ENCODE assay signal across 8 cellular contexts in genomic region chr2:74457129-74457548, GRCh38. TPM values are rescaled to one million over a fixed set of nuclear protein-coding genes. Genes with fewer than 3 reads are reported as not detected.
A peak's percentile ranks its signal among the peaks of the same experiment; 100 is the strongest.
DNase-seq lines count a peak whose midpoint lies in the region; ATAC-seq and TF ChIP-seq lines count a peak whose summit lies in the region.

No MANE protein-coding gene starts in this region.

- H3K79me2 ChIP-seq in MM.1S (ENCODE audit: low read length): peaks cover 23% of the 10 kb centered on the region

- H3K4me2 ChIP-seq in MM.1S (ENCODE audit: low read depth, low read length): peak overlapping the region; percentile 86

- no peaks in the 10 kb centered on the region for H3K9me3 ChIP-seq in MM.1S (replicated peaks; ENCODE audit: insufficient read depth, low read length)
- H3K9me3 ChIP-seq in colonic mucosa: no peaks in the 10 kb centered on the region

- no peaks in the 10 kb centered on the region for H3K36me3 Mint-ChIP-seq in natural killer cell

- TF ChIP-seq CTCF in MM.1S (IDR thresholded peaks at IDR 0.05; ENCODE audit: low read length) (no peak), colonic mucosa (IDR thresholded peaks at IDR 0.05) (no peak), natural killer cell (IDR thresholded peaks at IDR 0.05) (no peak)

- H3K9ac ChIP-seq in MM.1S (ENCODE audit: low read length) (peak overlapping the region; percentile 92), colonic mucosa (ENCODE audit: low read depth in 2 of 2, low read length in 2 of 2) (peak overlapping the region; percentile 94 to 98)

- no peaks in the 10 kb centered on the region for H3K27me3 Mint-ChIP-seq in natural killer cell (ENCODE audit: low read depth in 2 of 2)

- H3K27ac Mint-ChIP-seq in natural killer cell: peak overlapping the region; percentile 98 to 99

- H3K4me1 ChIP-seq in MM.1S (ENCODE audit: low read length) (peaks cover 22% of the 10 kb centered on the region), colonic mucosa (peaks cover 15% of the 10 kb centered on the region)

- H3K27ac ChIP-seq in MM.1S (ENCODE audit: low read length): peak overlapping the region; percentile 97
- H3K27ac ChIP-seq in colonic mucosa: peak overlapping the region; percentile 100

- H3K4me3 ChIP-seq in MM.1S (ENCODE audit: low read length): peak overlapping the region; percentile 86
- H3K4me3 ChIP-seq in colonic mucosa: peak overlapping the region; percentile 68

- H3K9me2 ChIP-seq in MM.1S (replicated peaks; ENCODE audit: insufficient read depth, low read length): no peaks in the 10 kb centered on the region

- H3K4me1 Mint-ChIP-seq in natural killer cell: peaks cover 68 to 85% of the 10 kb centered on the region in 2 donors

- H3K36me3 ChIP-seq in MM.1S (replicated peaks; ENCODE audit: insufficient read depth, low read length) (no peaks in the 10 kb centered on the region), colonic mucosa (no peaks in the 10 kb centered on the region)

- no peak for ATAC-seq in natural killer cell
- ATAC-seq in HG03095 (IDR thresholded peaks at IDR 0.05; ENCODE audit: unreplicated experiment): no peak

- H3K4me3 Mint-ChIP-seq in natural killer cell: peak overlapping the region; percentile 98

- no peaks in the 10 kb centered on the region for H3K9me3 Mint-ChIP-seq in natural killer cell

- H4K20me1 ChIP-seq in MM.1S (ENCODE audit: insufficient read depth, low read length): no peaks in the 10 kb centered on the region

- DNase-seq in DMS79 treated with DMSO at 0.1 percent for 48 hours (lab: John Stamatoyannopoulos, UW) (peak; percentile 76), MM.1S (no peak), colonic mucosa (peak; percentile 42), natural killer cell (no peak), inferior parietal cortex (ENCODE audit: extremely low spot score) (no peak), pons (ENCODE audit: low spot score) (no peak), NCI-H345 (lab: John Stamatoyannopoulos, UW) (no peak)

- H3F3A ChIP-seq in MM.1S (ENCODE audit: insufficient read depth, low read length): peaks cover 13% of the 10 kb centered on the region; the same call in 1 of the 2 replicates

- H2AFZ ChIP-seq in MM.1S (ENCODE audit: low read length): peak overlapping the region; percentile 85

- intact Hi-C loops in colonic mucosa (cut with DNase I): no loop called here
- intact Hi-C loops in natural killer cell (cut with micrococcal nuclease): loop anchor here (5.0 to 10.0 kb wide), 2 partner anchors 720 to 1222 kb away; partner anchors contain the start of genes CCT7, PRADC1 and TPRKB

- H3K27me3 ChIP-seq in MM.1S (replicated peaks; ENCODE audit: insufficient read depth, low read length) (no peaks in the 10 kb centered on the region), colonic mucosa (no peaks in the 10 kb centered on the region)

RNA-seq across cellular contexts. Expression of gene WBP1, which starts 1.1 kb away (rescaled TPM):
- total RNA-seq in colonic mucosa (10 to 100 TPM; 47.6 to 48.3 TPM), natural killer cell (10 to 100 TPM; 65.1 to 68.3 (median 65.4) TPM)

RNA-seq across cellular contexts. Expression of gene INO80B, which starts 2.3 kb away (rescaled TPM):
- total RNA-seq in colonic mucosa (10 to 100 TPM; 18.2 to 23.9 TPM), natural killer cell (10 to 100 TPM; 34.0 to 48.0 (median 37.7) TPM)

RNA-seq across cellular contexts. Expression of gene MOGS, which starts 8.0 kb away (rescaled TPM):
- total RNA-seq in colonic mucosa (10 to 100 TPM; 42.4 to 86.2 TPM), natural killer cell (10 to 100 TPM; 87.0 to 93.4 (median 91.5) TPM)

RNA-seq across cellular contexts. Expression of gene MRPL53, which starts 15.3 kb away (rescaled TPM):
- 10 to 100 TPM; 64.6 to 90.3 TPM for total RNA-seq in colonic mucosa
- 10 to 100 TPM; 42.4 to 49.7 (median 42.4) TPM for total RNA-seq in natural killer cell

RNA-seq across cellular contexts. Expression of gene RTKN, which starts 15.4 kb away (rescaled TPM):
- 10 to 100 TPM; 51.4 to 89.9 TPM for total RNA-seq in colonic mucosa
- 10 to 100 TPM; 11.0 to 26.5 (median 15.1) TPM for total RNA-seq in natural killer cell

Comparison
In these comparisons a context has a peak if more than half of its experiments do, and no peak if none do; other contexts are left out.
1. DNase-seq: peak in DMS79 treated with DMSO at 0.1 percent for 48 hours (single experiment) and colonic mucosa (single experiment); none in MM.1S (single experiment), natural killer cell (single experiment), inferior parietal cortex (single experiment), pons (single experiment) and NCI-H345 (single experiment).